ENCODE assay signal across 17 cellular contexts in genomic region chr10:4470231-4470840, GRCh38.
DNase-seq lines count a peak whose midpoint lies in the region; ATAC-seq, FAIRE-seq and TF ChIP-seq lines count a peak whose summit lies in the region.
"Had no signal": no experiment of that assay in that cellular context is flagged by ENCODE, and none has a peak within 500 bp of the region (broad histone marks: within the 10 kb centered on the region; RNA-seq: fewer than 3 reads in every experiment).

No MANE protein-coding gene starts in this region.

- no peak for DNase-seq in HepG2 (ENCODE audit: low spot score)
- no peak for DNase-seq in right lobe of liver
- no peak for DNase-seq in WTC11 (ENCODE audit: low spot score)
- peak; percentile 85 to 92 for DNase-seq in foreskin keratinocyte
- peak; percentile 38 for DNase-seq in urothelium cell line (ENCODE audit: low spot score)
- DNase-seq in SKM-1 (lab: John Stamatoyannopoulos, UW; ENCODE audit: unreplicated experiment), result no peak
- no peak for DNase-seq in coronary artery (ENCODE audit: low spot score)
- no peak for DNase-seq in GM12892 (ENCODE audit: insufficient read length)
- DNase-seq: activated CD4-positive, CD25-positive, alpha-beta regulatory T cell; DMS53; effector CD8-positive, alpha-beta T cell; NCI-H510A treated with DMSO at 0.1 percent for 48 hours; nucleus accumbens; SHP77; stimulated activated CD4-positive, alpha-beta T cell treated with anti-CD3 and anti-CD28 coated beads, Interleukin-15, amount 100 ng/mL, for 24 hours; upper lobe of left lung had no signal

- intact Hi-C loops in HepG2 (cut with micrococcal nuclease; ENCODE audit: unreplicated experiment), result no loop called here
- intact Hi-C loops in right lobe of liver (cut with DNase I), result no loop called here

- H3K27me3 Mint-ChIP-seq in WTC11 (ENCODE audit: low read depth), result no peaks in the 10 kb centered on the region

- no peak for TF ChIP-seq RAD21 in HepG2 (CRISPR knock-in tag; IDR thresholded peaks at IDR 0.05)

- H3K4me3 ChIP-seq in HepG2 (replicated peaks in 1 of 3; ENCODE audit: insufficient read depth in 1 of 3, low read depth in 2 of 3, low read length in 3 of 3) (no peak overlapping the region), right lobe of liver (no peak overlapping the region), coronary artery (no peak overlapping the region)
- H3K4me3 ChIP-seq: upper lobe of left lung had no signal

- H3K27me3 ChIP-seq in HepG2 (ENCODE audit: control insufficient read depth in 1 of 2, insufficient read depth in 2 of 2, low read length in 2 of 2), result peaks cover 0 to 7% of the 10 kb centered on the region in 2 experiments; a peak in 2 of 5 replicates
- H3K27me3 ChIP-seq in right lobe of liver, result no peaks in the 10 kb centered on the region
- H3K27me3 ChIP-seq in foreskin keratinocyte, result no peaks in the 10 kb centered on the region
- H3K27me3 ChIP-seq: upper lobe of left lung had no signal

- no peaks in the 10 kb centered on the region for H3K36me3 ChIP-seq in HepG2 (replicated peaks in 1 of 2; ENCODE audit: control insufficient read depth in 1 of 2, insufficient read depth in 2 of 2, low read length in 2 of 2)
- no peaks in the 10 kb centered on the region for H3K36me3 ChIP-seq in right lobe of liver
- H3K36me3 ChIP-seq: upper lobe of left lung had no signal

- CTCF ChIA-PET in HepG2 (lab: Yijun Ruan, JAX; ENCODE audit: low intra/inter-chr PET ratio, low total read pairs) (no interaction called here), WTC11 (lab: Charles Lee) (no interaction called here)

- ATAC-seq in HepG2, result no peak
- no peak for ATAC-seq in right lobe of liver
- ATAC-seq in WTC11, result peak; percentile 26; the same call in 1 of the 2 replicates
- ATAC-seq in foreskin keratinocyte, result peak; percentile 82

- H3K9me3 Mint-ChIP-seq in WTC11, result no peaks in the 10 kb centered on the region

- no peak overlapping the region for H3K4me3 Mint-ChIP-seq in WTC11

- H3K9ac ChIP-seq in HepG2 (ENCODE audit: insufficient read depth, low read depth, low read length), result no peak overlapping the region

- TF ChIP-seq POLR2A in HepG2 (IDR thresholded peaks at IDR 0.05; ENCODE audit: insufficient read depth in 1 of 2, low read depth in 2 of 2, low read length in 2 of 2) (no peak), right lobe of liver (IDR thresholded peaks at IDR 0.05) (no peak), GM12892 (IDR thresholded peaks at IDR 0.05; ENCODE audit: low read depth, low read length) (no peak)

- H3K9me3 ChIP-seq in HepG2 (ENCODE audit: low read length), result no peaks in the 10 kb centered on the region
- no peaks in the 10 kb centered on the region for H3K9me3 ChIP-seq in right lobe of liver
- H3K9me3 ChIP-seq: upper lobe of left lung had no signal

- H3K27ac Mint-ChIP-seq in WTC11, result no peak overlapping the region

- no TSS peak for BruUV-seq in HepG2 (replicated peaks; lab: Mats Ljungman, UMichigan)

- TF ChIP-seq EP300 in HepG2 (IDR thresholded peaks at IDR 0.05; ENCODE audit: low read depth in 2 of 2, low read length in 2 of 2) (no peak), HepG2 (CRISPR knock-in tag; IDR thresholded peaks at IDR 0.05; ENCODE audit: borderline replicate concordance) (no peak)

- H4K20me1 ChIP-seq in HepG2 (ENCODE audit: insufficient read depth, low read length), result no peaks in the 10 kb centered on the region

- H3K36me3 Mint-ChIP-seq in WTC11, result no peaks in the 10 kb centered on the region

- in situ Hi-C loops in HepG2 (cut with HindIII; ENCODE audit: extremely low pct_ligation_motif_present, low pct_unique_long_range_greater_than_20kb), result no loop called here

- H3K4me2 ChIP-seq in HepG2 (ENCODE audit: low read depth, low read length), result no peak overlapping the region

- H3K27ac ChIP-seq in HepG2 (ENCODE audit: extremely low read length, insufficient read depth, low read length) (no peak overlapping the region), right lobe of liver (no peak overlapping the region), foreskin keratinocyte (no peak overlapping the region), coronary artery (no peak overlapping the region)
- H3K27ac ChIP-seq: upper lobe of left lung had no signal

- no peaks in the 10 kb centered on the region for H3K4me1 ChIP-seq in HepG2 (ENCODE audit: insufficient read depth, low read length)
- H3K4me1 ChIP-seq in right lobe of liver, result no peaks in the 10 kb centered on the region
- H3K4me1 ChIP-seq in foreskin keratinocyte, result peaks cover 18% of the 10 kb centered on the region
- H3K4me1 ChIP-seq: upper lobe of left lung had no signal

- FAIRE-seq in HepG2 (lab: Jason Lieb, UNC) (no peak), urothelium cell line (lab: Jason Lieb, UNC) (no peak), GM12892 (lab: Jason Lieb, UNC) (no peak)
- FAIRE-seq: A204.1 had no signal

- 43% methylated on average over 3 of the region's 4 CpGs for WGBS in HepG2 (ENCODE audit: low lambda C conversion rate)
- 58% methylated on average over 4 of the region's 4 CpGs for WGBS in right lobe of liver (ENCODE audit: insufficient coverage, low coverage, low lambda C conversion rate, missing lambda C conversion rate)

- TF ChIP-seq CTCF in HepG2 (CRISPR knock-in tag; IDR thresholded peaks at IDR 0.05) (no peak), right lobe of liver (IDR thresholded peaks at IDR 0.05) (no peak), WTC11 (IDR thresholded peaks at IDR 0.05) (no peak), foreskin keratinocyte (conservative IDR thresholded peaks at IDR 0.05) (no peak), coronary artery (IDR thresholded peaks at IDR 0.05) (no peak)

- no peak overlapping the region for H2AFZ ChIP-seq in HepG2 (ENCODE audit: low read length)

- POLR2A ChIA-PET in HepG2 (lab: Yijun Ruan, JAX), result no interaction called here
- POLR2A ChIA-PET in WTC11 (lab: Charles Lee), result no interaction called here

- H3K4me1 Mint-ChIP-seq in WTC11, result peaks cover 25% of the 10 kb centered on the region

- no peaks in the 10 kb centered on the region for H3K79me2 ChIP-seq in HepG2 (ENCODE audit: insufficient read depth, low read length)

TF ChIP-seq in HepG2, 621 proteins besides CTCF, POLR2A, EP300 and RAD21:
- TF ChIP-seq FOXC1 (CRISPR knock-in tag; IDR thresholded peaks at IDR 0.05; ENCODE audit: borderline replicate concordance) (no peak), ZFP41 (CRISPR knock-in tag; IDR thresholded peaks at IDR 0.05; ENCODE audit: borderline replicate concordance) (no peak), CEBPB (IDR thresholded peaks at IDR 0.05; ENCODE audit: borderline replicate concordance, low read depth, low read length) (peak; percentile 66)

TF ChIP-seq in WTC11, 78 proteins besides CTCF, POLR2A, EP300 and RAD21 (continues in another document):
- no peak for TF ChIP-seq ZNF416 (CRISPR knock-in tag; IDR thresholded peaks at IDR 0.05)
- TF ChIP-seq ZNF423 (CRISPR knock-in tag; IDR thresholded peaks at IDR 0.05), result no peak
- TF ChIP-seq, protein P1, sequence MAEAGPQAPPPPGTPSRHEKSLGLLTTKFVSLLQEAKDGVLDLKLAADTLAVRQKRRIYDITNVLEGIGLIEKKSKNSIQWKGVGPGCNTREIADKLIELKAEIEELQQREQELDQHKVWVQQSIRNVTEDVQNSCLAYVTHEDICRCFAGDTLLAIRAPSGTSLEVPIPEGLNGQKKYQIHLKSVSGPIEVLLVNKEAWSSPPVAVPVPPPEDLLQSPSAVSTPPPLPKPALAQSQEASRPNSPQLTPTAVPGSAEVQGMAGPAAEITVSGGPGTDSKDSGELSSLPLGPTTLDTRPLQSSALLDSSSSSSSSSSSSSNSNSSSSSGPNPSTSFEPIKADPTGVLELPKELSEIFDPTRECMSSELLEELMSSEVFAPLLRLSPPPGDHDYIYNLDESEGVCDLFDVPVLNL (CRISPR knock-in tag; IDR thresholded peaks at IDR 0.05; ENCODE audit: borderline replicate concordance, low read depth), result no peak
- no peak for TF ChIP-seq ATF6 (CRISPR knock-in tag; IDR thresholded peaks at IDR 0.05)
- TF ChIP-seq ZNF396 (CRISPR knock-in tag; IDR thresholded peaks at IDR 0.05; ENCODE audit: borderline replicate concordance), result no peak
- no peak for TF ChIP-seq ZNF121 (CRISPR knock-in tag; IDR thresholded peaks at IDR 0.05)
- no peak for TF ChIP-seq GABPB1 (CRISPR knock-in tag; IDR thresholded peaks at IDR 0.05)
- no peak for TF ChIP-seq MXD4 (CRISPR knock-in tag; IDR thresholded peaks at IDR 0.05; ENCODE audit: borderline replicate concordance)
- TF ChIP-seq ATF3 (CRISPR knock-in tag; conservative IDR thresholded peaks at IDR 0.05), result no peak

Comparison
In these comparisons a context has a peak if more than half of its experiments do, and no peak if none do; other contexts are left out.
1. ATAC-seq: peak in WTC11 (single experiment) and foreskin keratinocyte (single experiment); none in HepG2 (single experiment) and right lobe of liver (0 of 4).
2. DNase-seq: peak in foreskin keratinocyte (2 of 2) and urothelium cell line (single experiment); none in HepG2 (single experiment), right lobe of liver (0 of 3), WTC11 (single experiment), SKM-1 (single experiment), coronary artery (single experiment) and GM12892 (single experiment).